ENCODE assay signal across 21 cellular contexts in the genomic region with DNA sequence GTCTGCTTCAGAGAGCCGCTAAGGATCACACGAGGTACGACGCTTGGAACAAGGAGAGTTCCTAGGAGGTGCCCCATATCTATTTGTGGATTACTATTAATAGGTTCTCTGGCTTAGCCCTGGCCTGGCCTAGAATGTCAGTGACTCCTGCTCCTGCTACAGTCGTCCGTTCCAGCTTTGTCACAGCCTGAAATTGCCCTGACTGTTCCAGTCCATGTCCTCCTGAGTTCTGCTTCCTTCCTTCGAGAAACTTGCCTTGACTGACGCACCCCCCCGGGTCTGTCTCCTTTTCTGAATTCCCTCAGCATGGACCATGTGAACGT. TPM values are rescaled to one million over a fixed set of nuclear protein-coding genes. Genes with fewer than 3 reads are reported as not detected.
DNase-seq lines count a peak whose midpoint lies in the region; ATAC-seq, FAIRE-seq and TF ChIP-seq lines count a peak whose summit lies in the region.
"Had no signal": no experiment of that assay in that cellular context is flagged by ENCODE, and none has a peak within 500 bp of the region (broad histone marks: within the 10 kb centered on the region; RNA-seq: fewer than 3 reads in every experiment).

No MANE protein-coding gene starts in this region.

- H3K4me2 ChIP-seq in H1 (ENCODE audit: insufficient read depth in 1 of 2, low read depth in 2 of 2, low read length in 2 of 2), result no peak overlapping the region
- H3K4me2 ChIP-seq: hepatocyte had no signal

- H3K4ac ChIP-seq in H1 (replicated peaks; ENCODE audit: insufficient read length, low read depth, low read length), result no peak overlapping the region

- H3K9ac ChIP-seq in H1 (replicated peaks in 1 of 4; ENCODE audit: extremely low read depth in 1 of 4, low read depth in 3 of 4, low read length in 3 of 4) (no peak overlapping the region), mucosa of stomach (ENCODE audit: low read length) (peak overlapping the region; percentile 31)

- POLR2A ChIA-PET in H1 (lab: Charles Lee; ENCODE audit: partially characterized antibody), result interaction anchor here (0.6 to 2.1 kb wide), 5 partner anchors 11 to 180 kb away, joined by 3 to 5 read pairs (median 3); partner anchors contain the start of gene ZYG11A

- H3K36me3 ChIP-seq in H1 (ENCODE audit: control insufficient read depth in 2 of 4, insufficient read depth in 4 of 4, low read length in 3 of 4) (no peaks in the 10 kb centered on the region; a peak in 1 of 8 replicates), mucosa of stomach (ENCODE audit: control insufficient read depth, insufficient read depth, low read length) (peaks cover 3% of the 10 kb centered on the region), aorta (ENCODE audit: control insufficient read depth in 1 of 2, insufficient read depth in 2 of 2, low read length in 1 of 2) (no peaks in the 10 kb centered on the region)
- H3K36me3 ChIP-seq: SJCRH30 had no signal

- 0 out of 2 replicates have a peak overlapping the region, but pooled peaks have one; percentile 66 for H2BK20ac ChIP-seq in H1 (ENCODE audit: low read length)

- peak overlapping the region; percentile 4 for H2BK15ac ChIP-seq in H1 (ENCODE audit: low read length)

- H3K9me3 Mint-ChIP-seq in activated naive CD4-positive, alpha-beta T cell treated with anti-CD3 and anti-CD28 coated beads, Interleukin-2, amount 50 U/mL, for 72 hours, result no peaks in the 10 kb centered on the region
- H3K9me3 Mint-ChIP-seq in activated naive CD4-positive, alpha-beta T cell treated with anti-CD3 and anti-CD28 coated beads for 36 hours, result no peaks in the 10 kb centered on the region
- H3K9me3 Mint-ChIP-seq: IgD-negative memory B cell; naive B cell; T-helper 1 cell treated with Interleukin-12 subunit alpha and Interleukin-12 subunit beta and Interleukin-4 antibody, amounts not matched to agents 30 μg/mL and 1 μg/mL, for 36 hours had no signal

- CTCF ChIA-PET in activated naive CD4-positive, alpha-beta T cell treated with anti-CD3 and anti-CD28 coated beads for 36 hours (lab: Charles Lee), result interaction anchor here (0.6 to 0.9 kb wide), 4 partner anchors 12 to 129 kb away, joined by 3 read pairs; no protein-coding TSS in a partner anchor
- CTCF ChIA-PET in H1 (lab: Charles Lee; ENCODE audit: partially characterized antibody), result interaction anchor here (0.5 to 3.6 kb wide), 26 partner anchors 11 to 411 kb away, joined by 3 to 39 read pairs (median 4); partner anchors contain the start of genes ECHDC2 and ZYG11A

- peak overlapping the region; percentile 38 for H4K91ac ChIP-seq in H1 (replicated peaks; ENCODE audit: insufficient read length, low read length)

- H2BK120ac ChIP-seq in H1 (replicated peaks; ENCODE audit: low read depth, low read length), result no peak overlapping the region

- H3K27ac ChIP-seq in H1 (ENCODE audit: low read depth, low read length) (no peak overlapping the region), aorta (ENCODE audit: low read depth in 1 of 2, low read length in 2 of 2) (peak overlapping the region in 1 of 2 donors; percentile 17)
- H3K27ac ChIP-seq: dorsolateral prefrontal cortex, hepatocyte, pancreas, SJCRH30, upper lobe of right lung had no signal

- H3K4me1 Mint-ChIP-seq in activated naive CD4-positive, alpha-beta T cell treated with anti-CD3 and anti-CD28 coated beads for 36 hours (ENCODE audit: low read depth), result no peaks in the 10 kb centered on the region
- H3K4me1 Mint-ChIP-seq: B cell, naive B cell had no signal

- TF ChIP-seq CTCF in H1 (IDR thresholded peaks at IDR 0.05; ENCODE audit: control extremely low read depth in 1 of 3, insufficient read depth in 1 of 3, low read depth in 1 of 3, low read length in 3 of 3), result no peak

- H2BK12ac ChIP-seq in H1 (ENCODE audit: low read depth, low read length), result 0 out of 2 replicates have a peak overlapping the region, but pooled peaks have one; percentile 4

- H4K5ac ChIP-seq in H1 (ENCODE audit: insufficient read length, low read depth, low read length), result no peak overlapping the region

- H3K4me3 Mint-ChIP-seq in activated naive CD4-positive, alpha-beta T cell treated with anti-CD3 and anti-CD28 coated beads for 36 hours, result no peak overlapping the region
- H3K4me3 Mint-ChIP-seq: B cell; IgD-negative memory B cell; T-helper 1 cell treated with Interleukin-12 subunit alpha and Interleukin-12 subunit beta and Interleukin-4 antibody, amounts not matched to agents 30 μg/mL and 1 μg/mL, for 36 hours had no signal

- DNase-seq in activated naive CD4-positive, alpha-beta T cell treated with anti-CD3 and anti-CD28 coated beads, Interleukin-2, amount 50 U/mL, for 72 hours (ENCODE audit: low spot score in 2 of 2), result no peak
- DNase-seq in activated naive CD4-positive, alpha-beta T cell treated with anti-CD3 and anti-CD28 coated beads for 36 hours, result no peak
- no peak for DNase-seq in H1 (ENCODE audit: low read depth in 1 of 2, low spot score in 2 of 2)
- no peak for DNase-seq in aorta
- no peak for DNase-seq in cerebellar nuclear complex (lab: John Stamatoyannopoulos, UW)
- DNase-seq: naive B cell, NCI-H1436 treated with DMSO at 0.1 percent for 48 hours, NCI-H748 treated with DMSO at 0.1 percent for 48 hours, upper lobe of right lung had no signal

- H3K27me3 ChIP-seq in H1 (replicated peaks in 1 of 4; ENCODE audit: control insufficient read depth in 3 of 4, extremely low read depth in 1 of 4, insufficient read depth in 3 of 4, low read length in 3 of 4) (no peaks in the 10 kb centered on the region), mucosa of stomach (ENCODE audit: control insufficient read depth, insufficient read depth, low read length) (no peaks in the 10 kb centered on the region), aorta (ENCODE audit: control insufficient read depth in 1 of 2, insufficient read depth in 2 of 2, low read length in 1 of 2) (no peaks in the 10 kb centered on the region)
- H3K27me3 ChIP-seq: dorsolateral prefrontal cortex, hepatocyte, pancreas, SJCRH30, upper lobe of right lung had no signal

- no peaks in the 10 kb centered on the region for H3K79me2 ChIP-seq in H1 (ENCODE audit: control insufficient read depth in 1 of 2, insufficient read depth in 2 of 2, low read length in 2 of 2)
- H3K79me2 ChIP-seq: hepatocyte had no signal

- H3K36me3 Mint-ChIP-seq in activated naive CD4-positive, alpha-beta T cell treated with anti-CD3 and anti-CD28 coated beads, Interleukin-2, amount 50 U/mL, for 72 hours, result no peaks in the 10 kb centered on the region
- H3K36me3 Mint-ChIP-seq in activated naive CD4-positive, alpha-beta T cell treated with anti-CD3 and anti-CD28 coated beads for 36 hours (ENCODE audit: low read depth), result peaks cover 1% of the 10 kb centered on the region
- H3K36me3 Mint-ChIP-seq: naive B cell had no signal

- no peak for TF ChIP-seq POLR2A in H1 (IDR thresholded peaks at IDR 0.05; ENCODE audit: control extremely low read depth in 1 of 2, low read depth in 2 of 2, low read length in 2 of 2)

- no peak for TF ChIP-seq RAD21 in H1 (IDR thresholded peaks at IDR 0.05 in 1 of 2, conservative IDR thresholded peaks at IDR 0.05 in 1 of 2; ENCODE audit: low read depth in 2 of 2, low read length in 2 of 2)

- H3K79me1 ChIP-seq in H1 (ENCODE audit: low read depth, low read length), result no peaks in the 10 kb centered on the region

- no peaks in the 10 kb centered on the region for H4K20me1 ChIP-seq in H1 (replicated peaks in 1 of 2; ENCODE audit: control insufficient read depth in 1 of 2, insufficient read depth in 2 of 2, low read length in 2 of 2)

- intact Hi-C loops in activated naive CD4-positive, alpha-beta T cell treated with anti-CD3 and anti-CD28 coated beads for 36 hours (cut with micrococcal nuclease), result loop anchor here (1.0 to 5.0 kb wide), 2 partner anchors 67 to 277 kb away; no protein-coding TSS in a partner anchor
- intact Hi-C loops in aorta (cut with DNase I), result no loop called here

- FAIRE-seq in H1 (lab: Jason Lieb, UNC), result no peak
- FAIRE-seq: islet of Langerhans, pancreas had no signal

- H3K23ac ChIP-seq in H1 (ENCODE audit: insufficient read length), result no peak overlapping the region

- H3K56ac ChIP-seq in H1 (replicated peaks; ENCODE audit: insufficient read length, low read depth, low read length), result no peak overlapping the region

- H2BK5ac ChIP-seq in H1 (ENCODE audit: low read depth, low read length), result no peak overlapping the region

- H3K27ac Mint-ChIP-seq in activated naive CD4-positive, alpha-beta T cell treated with anti-CD3 and anti-CD28 coated beads, Interleukin-2, amount 50 U/mL, for 72 hours, result peak overlapping the region; percentile 44 to 63
- H3K27ac Mint-ChIP-seq in activated naive CD4-positive, alpha-beta T cell treated with anti-CD3 and anti-CD28 coated beads for 36 hours, result no peak overlapping the region
- H3K27ac Mint-ChIP-seq: B cell; T-helper 1 cell treated with Interleukin-12 subunit alpha and Interleukin-12 subunit beta and Interleukin-4 antibody, amounts not matched to agents 30 μg/mL and 1 μg/mL, for 36 hours had no signal

- H3K18ac ChIP-seq in H1 (ENCODE audit: extremely low read depth, low read length), result peak overlapping the region; percentile 28; the same call in 1 of the 2 replicates

- H3K27me3 Mint-ChIP-seq in activated naive CD4-positive, alpha-beta T cell treated with anti-CD3 and anti-CD28 coated beads for 36 hours (ENCODE audit: low read depth), result no peaks in the 10 kb centered on the region
- H3K27me3 Mint-ChIP-seq: B cell, IgD-negative memory B cell, naive B cell had no signal

- H3K14ac ChIP-seq in H1 (ENCODE audit: insufficient read length), result no peak overlapping the region

- 0 out of 2 replicates have a peak overlapping the region, but pooled peaks have one; percentile 12 for H2AFZ ChIP-seq in H1 (ENCODE audit: low read length)
- H2AFZ ChIP-seq: hepatocyte had no signal

- no peak for ATAC-seq in activated naive CD4-positive, alpha-beta T cell treated with anti-CD3 and anti-CD28 coated beads, Interleukin-2, amount 50 U/mL, for 72 hours
- ATAC-seq in aorta (ENCODE audit: low FRiP score) (peak; percentile 47), GM19455 (IDR thresholded peaks at IDR 0.05; ENCODE audit: unreplicated experiment) (no peak), GM21367 (IDR thresholded peaks at IDR 0.05; ENCODE audit: unreplicated experiment) (no peak)

- no peak for TF ChIP-seq EP300 in H1 (IDR thresholded peaks at IDR 0.05; ENCODE audit: borderline replicate concordance in 1 of 2, low read depth in 2 of 2, low read length in 2 of 2)

- H3K9me3 ChIP-seq in H1 (ENCODE audit: insufficient read depth in 2 of 2, low read depth in 1 of 2, low read length in 1 of 2) (no peaks in the 10 kb centered on the region), mucosa of stomach (ENCODE audit: control insufficient read depth, low read length) (no peaks in the 10 kb centered on the region), aorta (ENCODE audit: control insufficient read depth, low read length) (no peaks in the 10 kb centered on the region)
- H3K9me3 ChIP-seq: pancreas, SJCRH30, upper lobe of right lung had no signal

- H4K8ac ChIP-seq in H1 (ENCODE audit: extremely low read depth, insufficient read depth, low read length), result 0 out of 2 replicates have a peak overlapping the region, but pooled peaks have one; percentile 37

- no peak overlapping the region for H3K4me3 ChIP-seq in H1 (ENCODE audit: extremely low read depth in 1 of 4, insufficient read depth in 2 of 4, low read depth in 3 of 4, low read length in 4 of 4)
- no peak overlapping the region for H3K4me3 ChIP-seq in mucosa of stomach (ENCODE audit: low read length)
- H3K4me3 ChIP-seq in aorta (ENCODE audit: low read length in 2 of 2), result no peak overlapping the region
- H3K4me3 ChIP-seq: dorsolateral prefrontal cortex, hepatocyte, pancreas, SJCRH30, upper lobe of right lung had no signal

- H3K4me1 ChIP-seq in H1 (replicated peaks in 1 of 4; ENCODE audit: control insufficient read depth in 3 of 4, insufficient read depth in 4 of 4, low read length in 3 of 4) (peaks cover 0 to 10% (median 3%) of the 10 kb centered on the region in 4 experiments; a peak in 5 of 7 replicates), mucosa of stomach (ENCODE audit: control insufficient read depth, insufficient read depth, low read length) (peaks cover 24% of the 10 kb centered on the region), aorta (ENCODE audit: control insufficient read depth in 1 of 2, insufficient read depth in 2 of 2, low read length in 2 of 2) (no peaks in the 10 kb centered on the region)
- H3K4me1 ChIP-seq: pancreas, SJCRH30, upper lobe of right lung had no signal

- H2AK5ac ChIP-seq in H1 (ENCODE audit: low read depth, low read length), result peak overlapping the region; percentile 29; the same call in 1 of the 2 replicates

- WGBS in H1 (ENCODE audit: extremely low coverage in 1 of 2, insufficient coverage in 1 of 2, insufficient read length in 1 of 2, insufficient replicate concordance in 2 of 2, low coverage in 1 of 2, low lambda C conversion rate in 2 of 2, missing lambda C conversion rate in 1 of 2), 2 experiments, result 88% methylated on average over 10 of the region's 10 CpGs; no CpG with 5 or more reads in 1 of the 2 experiments
- 20 to 21% methylated on average over 10 of the region's 10 CpGs for WGBS in aorta, 2 donors

- no peaks in the 10 kb centered on the region for H3K23me2 ChIP-seq in H1 (ENCODE audit: low read depth, low read length)

RNA-seq across cellular contexts. Expression of gene ECHDC2, which starts 16.2 kb away (rescaled TPM):
- 10 to 100 TPM; 63.8 to 77.5 TPM for total RNA-seq in activated naive CD4-positive, alpha-beta T cell treated with anti-CD3 and anti-CD28 coated beads, Interleukin-2, amount 50 U/mL, for 72 hours
- 10 to 100 TPM; 47.4 to 53.5 TPM for total RNA-seq in activated naive CD4-positive, alpha-beta T cell treated with anti-CD3 and anti-CD28 coated beads for 36 hours
- 17.0 and 17.5 TPM in 2 replicates for total RNA-seq in H1 (2021; fragmentation: NEBNext Ultra II Directional; extraction: Animal tissue kit (Norgen Biotek cat#: 25700))
- polyA plus RNA-seq in H1 (2011; rRNA removed), result 19.4 and 28.5 TPM in 2 replicates
- polyA plus RNA-seq in H1 (2011; cell fraction: cytosol; rRNA removed), result 32.7 TPM
- polyA plus RNA-seq in H1 (2011; cell fraction: nucleus; rRNA removed), result 63.6 TPM
- polyA plus RNA-seq in H1 (2012, experiment 1 of 2), result 32.2 to 34.7 TPM (median 34.4 TPM) in 4 replicates
- polyA plus RNA-seq in H1 (2012, experiment 2 of 2), result 8.6 TPM
- 17.5 TPM for polyA plus RNA-seq in H1 (2013, experiment 1 of 2)
- polyA plus RNA-seq in H1 (2013, experiment 2 of 2), result 14.0 TPM
- 15.4 and 17.7 TPM in 2 replicates for polyA minus RNA-seq in H1 (2011; rRNA and poly(A)+ RNA removed)
- 14.8 TPM for polyA minus RNA-seq in H1 (2011; cell fraction: cytosol; rRNA and poly(A)+ RNA removed)
- polyA minus RNA-seq in H1 (2011; cell fraction: nucleus; rRNA and poly(A)+ RNA removed), result 12.4 TPM
- 100 to 1,000 TPM; 121 to 196 TPM for total RNA-seq in aorta
- 100 to 1,000 TPM in 1 of 2 donors, 10 to 100 TPM in 1; 45.5 to 501 TPM for polyA plus RNA-seq in aorta
- total RNA-seq: A172 had no signal

RNA-seq across cellular contexts. Expression of gene SCP2, which starts 21.7 kb away (rescaled TPM):
- total RNA-seq in activated naive CD4-positive, alpha-beta T cell treated with anti-CD3 and anti-CD28 coated beads, Interleukin-2, amount 50 U/mL, for 72 hours, result 10 to 100 TPM; 69.9 to 78.8 TPM
- total RNA-seq in activated naive CD4-positive, alpha-beta T cell treated with anti-CD3 and anti-CD28 coated beads for 36 hours, result 10 to 100 TPM; 71.8 to 79.2 TPM
- 53.0 and 54.3 TPM in 2 replicates for total RNA-seq in H1 (2021; fragmentation: NEBNext Ultra II Directional; extraction: Animal tissue kit (Norgen Biotek cat#: 25700))
- polyA plus RNA-seq in H1 (2011; rRNA removed) (7.0 and 20.9 TPM in 2 replicates), aorta (100 to 1,000 TPM; 137 to 309 TPM)
- 32.3 TPM for polyA plus RNA-seq in H1 (2011; cell fraction: cytosol; rRNA removed)
- polyA plus RNA-seq in H1 (2011; cell fraction: nucleus; rRNA removed), result 5.2 TPM
- polyA plus RNA-seq in H1 (2012, experiment 1 of 2), result 33.8 to 67.0 TPM (median 39.2 TPM) in 4 replicates
- 12.2 TPM for polyA plus RNA-seq in H1 (2012, experiment 2 of 2)
- polyA plus RNA-seq in H1 (2013, experiment 1 of 2), result 23.7 TPM
- polyA plus RNA-seq in H1 (2013, experiment 2 of 2), result 23.9 TPM
- 13.8 and 17.2 TPM in 2 replicates for polyA minus RNA-seq in H1 (2011; rRNA and poly(A)+ RNA removed)
- polyA minus RNA-seq in H1 (2011; cell fraction: cytosol; rRNA and poly(A)+ RNA removed), result 7.0 TPM
- polyA minus RNA-seq in H1 (2011; cell fraction: nucleus; rRNA and poly(A)+ RNA removed), result 10.6 TPM
- 100 to 1,000 TPM in 1 of 2 donors, 10 to 100 TPM in 1; 80.3 to 103 TPM for total RNA-seq in aorta
